ENCODE assay signal across 10 cellular contexts in the genomic region with DNA sequence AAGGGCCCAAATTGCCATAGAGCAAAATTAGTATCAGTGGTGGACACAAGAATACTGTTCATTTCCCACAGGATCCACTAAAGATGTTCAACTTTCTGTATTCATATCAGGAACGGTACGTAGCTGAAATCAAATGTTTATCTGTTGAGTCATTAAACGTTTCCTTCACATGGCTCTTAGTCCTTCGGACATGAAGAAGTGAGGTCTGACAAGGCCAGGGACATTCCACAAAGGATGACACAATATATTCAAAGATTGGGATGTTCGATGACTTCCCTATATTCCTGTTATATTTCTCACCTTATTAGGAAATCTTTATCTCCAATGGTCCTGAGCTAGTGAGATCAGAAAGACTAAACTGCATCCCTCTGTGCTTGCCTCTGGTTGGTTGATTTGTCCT.
DNase-seq lines count a peak whose midpoint lies in the region; ATAC-seq and TF ChIP-seq lines count a peak whose summit lies in the region.
"Had no signal": no experiment of that assay in that cellular context is flagged by ENCODE, and none has a peak within 500 bp of the region (broad histone marks: within the 10 kb centered on the region; RNA-seq: fewer than 3 reads in every experiment).

No MANE protein-coding gene starts in this region.

- H3K27me3 Mint-ChIP-seq in memory B cell: no peaks in the 10 kb centered on the region
- H3K27me3 Mint-ChIP-seq in stimulated activated naive CD8-positive, alpha-beta T cell treated with anti-CD3 and anti-CD28 coated beads, Interleukin-15, amount 100 ng/mL, for 72 hours: no peaks in the 10 kb centered on the region

- peaks cover 51% of the 10 kb centered on the region for H3K36me3 Mint-ChIP-seq in memory B cell

- H3K27ac Mint-ChIP-seq in memory B cell: peak overlapping the region; percentile 38
- H3K27ac Mint-ChIP-seq in stimulated activated naive CD8-positive, alpha-beta T cell treated with anti-CD3 and anti-CD28 coated beads, Interleukin-15, amount 100 ng/mL, for 72 hours: no peak overlapping the region

- no peaks in the 10 kb centered on the region for H3K9me3 Mint-ChIP-seq in memory B cell
- H3K9me3 Mint-ChIP-seq in stimulated activated naive CD8-positive, alpha-beta T cell treated with anti-CD3 and anti-CD28 coated beads, Interleukin-15, amount 100 ng/mL, for 72 hours: no peaks in the 10 kb centered on the region

- H3K4me3 Mint-ChIP-seq in memory B cell: no peak overlapping the region
- H3K4me3 Mint-ChIP-seq in stimulated activated naive CD8-positive, alpha-beta T cell treated with anti-CD3 and anti-CD28 coated beads, Interleukin-15, amount 100 ng/mL, for 72 hours: no peak overlapping the region

- in situ Hi-C loops in brain microvascular endothelial cell (cut with HindIII; ENCODE audit: low pct_ligation_motif_present, low sequenced_read_pairs): no loop called here

- peak overlapping the region; percentile 92 for H3K27ac ChIP-seq in brain microvascular endothelial cell

- no peaks in the 10 kb centered on the region for H3K27me3 ChIP-seq in brain microvascular endothelial cell (replicated peaks)

- DNase-seq in AG10803 (ENCODE audit: low read depth) (peak; percentile 89), HT1080 (ENCODE audit: low read depth) (peak; percentile 89), brain microvascular endothelial cell (peak; percentile 89), memory B cell (ENCODE audit: low spot score in 2 of 2) (no peak), NCI-H774 (lab: John Stamatoyannopoulos, UW) (no peak), NCI-H2196 (lab: John Stamatoyannopoulos, UW; ENCODE audit: unreplicated experiment) (no peak)
- no peak for DNase-seq in stimulated activated naive CD8-positive, alpha-beta T cell treated with anti-CD3 and anti-CD28 coated beads, Interleukin-15, amount 100 ng/mL, for 72 hours
- DNase-seq: NCI-H446 treated with DMSO at 0.1 percent for 48 hours; stimulated activated CD4-positive, alpha-beta T cell treated with anti-CD3 and anti-CD28 coated beads, Interleukin-4, amount 100 ng/mL, for 24 hours had no signal

- no peak for ATAC-seq in memory B cell (ENCODE audit: low read depth)
- no peak for ATAC-seq in stimulated activated naive CD8-positive, alpha-beta T cell treated with anti-CD3 and anti-CD28 coated beads, Interleukin-15, amount 100 ng/mL, for 72 hours
- ATAC-seq in GM18870 (IDR thresholded peaks at IDR 0.05; ENCODE audit: unreplicated experiment): no peak

- peaks cover 32% of the 10 kb centered on the region for H3K4me1 Mint-ChIP-seq in memory B cell
- H3K4me1 Mint-ChIP-seq in stimulated activated naive CD8-positive, alpha-beta T cell treated with anti-CD3 and anti-CD28 coated beads, Interleukin-15, amount 100 ng/mL, for 72 hours: peaks cover 81% of the 10 kb centered on the region

- no peak overlapping the region for H3K4me3 ChIP-seq in AG10803 (ENCODE audit: low read length)
- H3K4me3 ChIP-seq in brain microvascular endothelial cell (ENCODE audit: low read depth, low read length): no peak overlapping the region

- peaks cover 57% of the 10 kb centered on the region for H3K36me3 ChIP-seq in brain microvascular endothelial cell (replicated peaks)

- TF ChIP-seq CTCF in AG10803 (conservative IDR thresholded peaks at IDR 0.05; ENCODE audit: low read length) (no peak), brain microvascular endothelial cell (IDR thresholded peaks at IDR 0.05; ENCODE audit: low read depth, low read length, missing control alignments) (no peak)

Comparison
In these comparisons a context has a peak if more than half of its experiments do, and no peak if none do; other contexts are left out.
1. DNase-seq: peak in AG10803 (single experiment), HT1080 (single experiment) and brain microvascular endothelial cell (single experiment); none in memory B cell (0 of 2), NCI-H774 (single experiment), NCI-H2196 (single experiment) and stimulated activated naive CD8-positive, alpha-beta T cell treated with anti-CD3 and anti-CD28 coated beads, Interleukin-15, amount 100 ng/mL, for 72 hours (0 of 2).